1 cellular context compared by ENCODE assay signal in genomic region chr14:31027847-31028246, GRCh38.
TF ChIP-seq lines count a peak whose summit lies in the region.

No MANE protein-coding gene starts in this region.

TF ChIP-seq in GM23338, 12 proteins besides CTCF, POLR2A, EP300 and RAD21 (continued from another document):
- TF ChIP-seq ZNF462 (CRISPR knock-in tag; IDR thresholded peaks at IDR 0.05) (no peak), EZH2phosphoT487 (IDR thresholded peaks at IDR 0.05; ENCODE audit: unreplicated experiment) (no peak), ZNF331 (CRISPR knock-in tag; IDR thresholded peaks at IDR 0.05; ENCODE audit: low read depth) (no peak), REST (IDR thresholded peaks at IDR 0.05; ENCODE audit: unreplicated experiment) (no peak)
